9 cellular contexts compared by ENCODE assay signal in genomic region chr6:108895591-108895990, GRCh38. TPM values are rescaled to one million over a fixed set of nuclear protein-coding genes. Genes with fewer than 3 reads are reported as not detected.
DNase-seq lines count a peak whose midpoint lies in the region; ATAC-seq and TF ChIP-seq lines count a peak whose summit lies in the region.
"Had no signal": no experiment of that assay in that cellular context is flagged by ENCODE, and none has a peak within 500 bp of the region (broad histone marks: within the 10 kb centered on the region; RNA-seq: fewer than 3 reads in every experiment).

No MANE protein-coding gene starts in this region.

- H2AFZ ChIP-seq in SK-N-SH (ENCODE audit: low read depth): 0 out of 2 replicates have a peak overlapping the region, but pooled peaks have one; percentile 66
- H2AFZ ChIP-seq in PC-9: peak overlapping the region; percentile 37; the same call in 1 of the 2 replicates

- TF ChIP-seq EP300 in SK-N-SH (IDR thresholded peaks at IDR 0.05; ENCODE audit: borderline replicate concordance in 1 of 2, low read depth in 1 of 2, low read length in 1 of 2) (no peak), esophagus muscularis mucosa (IDR thresholded peaks at IDR 0.05) (no peak)

- no peak for DNase-seq in SK-N-SH
- no peak for DNase-seq in PC-9
- DNase-seq in esophagus muscularis mucosa (ENCODE audit: extremely low spot score): no peak
- DNase-seq in stimulated activated naive CD8-positive, alpha-beta T cell treated with anti-CD3 and anti-CD28 coated beads, Interleukin-15, Interleukin-2, amounts not matched to agents 100 U/mL and 50 U/mL, for 24 hours: no peak
- DNase-seq in NCI-H187 (lab: John Stamatoyannopoulos, UW): no peak
- no peak for DNase-seq in left colon
- DNase-seq: OCI-M1 had no signal

- intact Hi-C loops in PC-9 (cut with micrococcal nuclease; ENCODE audit: unreplicated experiment): no loop called here
- intact Hi-C loops in esophagus muscularis mucosa (cut with DNase I): loop anchor here (5.0 kb wide), 1 partner anchor 177 kb away; no protein-coding TSS in a partner anchor
- intact Hi-C loops in left colon (cut with DNase I, micrococcal nuclease): no loop called here

- H3K9ac ChIP-seq in SK-N-SH: no peak overlapping the region

- H3K4me2 ChIP-seq in SK-N-SH: peak overlapping the region; percentile 0; the same call in 1 of the 2 replicates
- H3K4me2 ChIP-seq in PC-9: peak overlapping the region; percentile 37

- 96% methylated on average over 1 of the region's 1 CpG for WGBS in SK-N-SH (ENCODE audit: low lambda C conversion rate)
- WGBS in esophagus muscularis mucosa: 87% methylated on average over 1 of the region's 1 CpG

- no TSS peak for BruUV-seq in PC-9 (replicated peaks; lab: Mats Ljungman, UMichigan)

- H3K4me1 ChIP-seq in SK-N-SH (ENCODE audit: control insufficient read depth in 1 of 2, insufficient read depth in 2 of 2, low read depth in 1 of 2, low read length in 1 of 2): peaks cover 16 to 22% of the 10 kb centered on the region in 2 experiments
- H3K4me1 ChIP-seq in PC-9 (replicated peaks; ENCODE audit: insufficient read depth): peaks cover 14% of the 10 kb centered on the region
- peaks cover 17 to 24% (median 21%) of the 10 kb centered on the region in 4 donors for H3K4me1 ChIP-seq in esophagus muscularis mucosa

- H4K20me1 ChIP-seq in SK-N-SH (ENCODE audit: insufficient read depth) (no peaks in the 10 kb centered on the region), PC-9 (ENCODE audit: insufficient read depth) (no peaks in the 10 kb centered on the region)

- H3K9me3 ChIP-seq in SK-N-SH (no peaks in the 10 kb centered on the region), PC-9 (ENCODE audit: insufficient read depth, low read depth) (no peaks in the 10 kb centered on the region), esophagus muscularis mucosa (no peaks in the 10 kb centered on the region)

- no peaks in the 10 kb centered on the region for H3K36me3 ChIP-seq in SK-N-SH (replicated peaks in 1 of 2; ENCODE audit: control insufficient read depth in 1 of 2, insufficient read depth in 2 of 2, low read length in 1 of 2)
- no peaks in the 10 kb centered on the region for H3K36me3 ChIP-seq in PC-9 (ENCODE audit: low read depth)
- peaks cover 0 to 7% (median 0%) of the 10 kb centered on the region in 4 donors for H3K36me3 ChIP-seq in esophagus muscularis mucosa

- ATAC-seq in SK-N-SH treated with all-trans-retinoic acid at 6 μM for 48 hours (no peak), left colon (no peak), HG03025 (IDR thresholded peaks at IDR 0.05; ENCODE audit: low FRiP score, unreplicated experiment) (no peak)
- ATAC-seq in stimulated activated naive CD8-positive, alpha-beta T cell treated with anti-CD3 and anti-CD28 coated beads, Interleukin-15, Interleukin-2, amounts not matched to agents 100 U/mL and 50 U/mL, for 24 hours: peak; percentile 36

- CTCF ChIA-PET in SK-N-SH (lab: Yijun Ruan, JAX) (interaction anchor here (1.1 to 3.7 kb wide), 2 partner anchors 57 to 353 kb away, joined by 3 to 80 read pairs; no protein-coding TSS in a partner anchor), PC-9 (lab: Charles Lee) (no interaction called here)

- no peak for TF ChIP-seq RAD21 in SK-N-SH (IDR thresholded peaks at IDR 0.05; ENCODE audit: low read length)

- no peaks in the 10 kb centered on the region for H3K9me2 ChIP-seq in SK-N-SH
- H3K9me2 ChIP-seq in PC-9 (ENCODE audit: insufficient read depth): no peaks in the 10 kb centered on the region

- TF ChIP-seq CTCF in SK-N-SH (IDR thresholded peaks at IDR 0.05): no peak
- TF ChIP-seq CTCF in PC-9 (conservative IDR thresholded peaks at IDR 0.05): no peak
- TF ChIP-seq CTCF in esophagus muscularis mucosa (IDR thresholded peaks at IDR 0.05): no peak

- H3K27me3 ChIP-seq in SK-N-SH (ENCODE audit: insufficient read depth) (no peaks in the 10 kb centered on the region), PC-9 (ENCODE audit: insufficient read depth, low read depth) (no peaks in the 10 kb centered on the region), esophagus muscularis mucosa (no peaks in the 10 kb centered on the region)

- no peak overlapping the region for H3K4me3 ChIP-seq in SK-N-SH (ENCODE audit: low read depth in 2 of 2, low read length in 1 of 2)
- no peak overlapping the region for H3K4me3 ChIP-seq in PC-9
- no peak overlapping the region for H3K4me3 ChIP-seq in esophagus muscularis mucosa

- H3K27ac ChIP-seq in SK-N-SH (ENCODE audit: low read depth in 2 of 2, low read length in 1 of 2) (peak overlapping the region; percentile 56 to 76; a peak in 3 of 4 replicates), PC-9 (peak overlapping the region; percentile 57), esophagus muscularis mucosa (replicated peaks in 1 of 4) (peak overlapping the region in 3 of 4 donors; percentile 38 to 58 (median 47))

- TF ChIP-seq POLR2A in esophagus muscularis mucosa (IDR thresholded peaks at IDR 0.05; ENCODE audit: low read depth): no peak

- H3K79me2 ChIP-seq in SK-N-SH (ENCODE audit: insufficient read depth) (no peaks in the 10 kb centered on the region), PC-9 (ENCODE audit: low read depth) (no peaks in the 10 kb centered on the region)

- H3F3A ChIP-seq in SK-N-SH (replicated peaks; ENCODE audit: insufficient read depth) (peaks cover 13% of the 10 kb centered on the region), PC-9 (ENCODE audit: insufficient read depth, low read depth) (peaks cover 11% of the 10 kb centered on the region; the same call in 1 of the 2 replicates)

- POLR2A ChIA-PET in SK-N-SH (lab: Yijun Ruan, JAX) (no interaction called here), PC-9 (lab: Charles Lee; ENCODE audit: unreplicated experiment) (interaction anchor here (0.5 kb wide), 1 partner anchor 201 kb away, joined by 5 read pairs; no protein-coding TSS in a partner anchor)

TF ChIP-seq in SK-N-SH, 30 proteins besides CTCF, POLR2A, EP300 and RAD21:
- TF ChIP-seq, protein P1, sequence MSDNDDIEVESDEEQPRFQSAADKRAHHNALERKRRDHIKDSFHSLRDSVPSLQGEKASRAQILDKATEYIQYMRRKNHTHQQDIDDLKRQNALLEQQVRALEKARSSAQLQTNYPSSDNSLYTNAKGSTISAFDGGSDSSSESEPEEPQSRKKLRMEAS (IDR thresholded peaks at IDR 0.05; ENCODE audit: low read depth): no peak
- TF ChIP-seq GATA2 (CRISPR knock-in tag; IDR thresholded peaks at IDR 0.05) (no peak), EZH2phosphoT487 (IDR thresholded peaks at IDR 0.05; ENCODE audit: borderline replicate concordance, low read depth) (no peak), GABPA (IDR thresholded peaks at IDR 0.05; ENCODE audit: low read depth) (no peak), JUND (IDR thresholded peaks at IDR 0.05) (no peak), TEAD4 (IDR thresholded peaks at IDR 0.05; ENCODE audit: borderline replicate concordance, insufficient read depth) (no peak), MXI1 (IDR thresholded peaks at IDR 0.05; ENCODE audit: low read depth, low read length) (no peak), USF2 (IDR thresholded peaks at IDR 0.05; ENCODE audit: borderline replicate concordance, low read depth, low read length) (no peak), SMC3 (IDR thresholded peaks at IDR 0.05; ENCODE audit: low read depth, low read length) (no peak), FOXJ3 (CRISPR knock-in tag; IDR thresholded peaks at IDR 0.05) (no peak), RXRA (IDR thresholded peaks at IDR 0.05; ENCODE audit: borderline replicate concordance, low read depth) (no peak)
TF ChIP-seq in SK-N-SH: peak in this region for 0.

TF ChIP-seq in SK-N-SH treated with all-trans-retinoic acid at 6 μM for 48 hours, 23 proteins besides CTCF, POLR2A, EP300 and RAD21:
- TF ChIP-seq ISL1 (CRISPR knock-in tag; IDR thresholded peaks at IDR 0.05) (no peak), PATZ1 (CRISPR knock-in tag; IDR thresholded peaks at IDR 0.05; ENCODE audit: borderline replicate concordance) (no peak), ZC3H10 (CRISPR knock-in tag; IDR thresholded peaks at IDR 0.05) (no peak), RARB (CRISPR knock-in tag; IDR thresholded peaks at IDR 0.05) (no peak)

RNA-seq across cellular contexts. Expression of gene ARMC2, which starts 47.4 kb away (rescaled TPM):
- 2.4 and 4.3 TPM in 2 replicates for polyA plus RNA-seq in SK-N-SH (2012; rRNA removed)
- polyA plus RNA-seq in SK-N-SH (2012; cell fraction: cytosol; rRNA removed): 3.4 and 3.8 TPM in 2 replicates
- polyA plus RNA-seq in SK-N-SH (2012; cell fraction: nucleus; rRNA removed): 3.7 and 6.5 TPM in 2 replicates
- total RNA-seq in PC-9 (2021): 7.9 and 15.5 TPM in 2 replicates
- total RNA-seq in esophagus muscularis mucosa: 1 to 10 TPM; 2.1 to 5.1 (median 3.2) TPM
- 1 to 10 TPM; 3.4 to 3.8 TPM for total RNA-seq in left colon
